19 cellular contexts compared by ENCODE assay signal in genomic region chr1:54363925-54364324, GRCh38. TPM values are rescaled to one million over a fixed set of nuclear protein-coding genes. Genes with fewer than 3 reads are reported as not detected.
A peak's percentile ranks its signal among the peaks of the same experiment; 100 is the strongest.
DNase-seq lines count a peak whose midpoint lies in the region; ATAC-seq and TF ChIP-seq lines count a peak whose summit lies in the region.
"Had no signal": no experiment of that assay in that cellular context is flagged by ENCODE, and none has a peak within 500 bp of the region (broad histone marks: within the 10 kb centered on the region; RNA-seq: fewer than 3 reads in every experiment).

No MANE protein-coding gene starts in this region.

- H3K36me3 Mint-ChIP-seq in GM23338 (ENCODE audit: low read depth) (peaks cover 3% of the 10 kb centered on the region; the same call in 1 of the 3 replicates), memory B cell (peaks cover 4% of the 10 kb centered on the region)
- H3K36me3 Mint-ChIP-seq in activated T-helper 17 cell treated with anti-CD3 and anti-CD28 coated beads, Interleukin-2, amount 50 U/mL, for 72 hours (ENCODE audit: low read depth), result no peaks in the 10 kb centered on the region
- H3K36me3 Mint-ChIP-seq in stimulated activated effector memory CD8-positive, alpha-beta T cell treated with anti-CD3 and anti-CD28 coated beads, Interleukin-12 subunit alpha, Interleukin-12 subunit beta, amount 100 ng/mL, for 72 hours, result peaks cover 11% of the 10 kb centered on the region

- H3K27ac Mint-ChIP-seq in GM23338 (peak overlapping the region; percentile 64; the same call in 1 of the 2 replicates), memory B cell (peak overlapping the region; percentile 9)
- H3K27ac Mint-ChIP-seq in activated T-helper 17 cell treated with anti-CD3 and anti-CD28 coated beads, Interleukin-2, amount 50 U/mL, for 72 hours, result peak overlapping the region; percentile 58
- peak overlapping the region; percentile 63 for H3K27ac Mint-ChIP-seq in stimulated activated effector memory CD8-positive, alpha-beta T cell treated with anti-CD3 and anti-CD28 coated beads, Interleukin-12 subunit alpha, Interleukin-12 subunit beta, amount 100 ng/mL, for 72 hours

- H3K4me3 ChIP-seq in GM23338, result 0 out of 2 replicates have a peak overlapping the region, but pooled peaks have one; percentile 31
- H3K4me3 ChIP-seq: SJCRH30 had no signal

- H3K4me2 ChIP-seq in GM23338, result peak overlapping the region; percentile 57

- H3K79me2 ChIP-seq in GM23338 (replicated peaks; ENCODE audit: insufficient read depth), result peaks cover 100% of the 10 kb centered on the region

- H2AFZ ChIP-seq in GM23338, result no peak overlapping the region

- peaks cover 48% of the 10 kb centered on the region for H4K20me1 ChIP-seq in GM23338 (replicated peaks; ENCODE audit: insufficient read depth)

- DNase-seq in GM23338 (ENCODE audit: low spot score), result no peak
- DNase-seq in memory B cell (ENCODE audit: low spot score in 2 of 2), result no peak
- no peak for DNase-seq in stimulated activated effector memory CD8-positive, alpha-beta T cell treated with anti-CD3 and anti-CD28 coated beads, Interleukin-12 subunit alpha, Interleukin-12 subunit beta, amount 100 ng/mL, for 72 hours (ENCODE audit: low spot score in 2 of 2)
- DNase-seq in NCI-H1105 treated with DMSO at 0.1 percent for 48 hours (lab: John Stamatoyannopoulos, UW), result no peak
- no peak for DNase-seq in D341Med (ENCODE audit: low spot score)
- DNase-seq in NCI-H446 treated with DMSO at 0.1 percent for 48 hours (lab: John Stamatoyannopoulos, UW), result no peak
- DNase-seq: ACHN; AML-193; Calu3; CD4-positive, CD25-positive, alpha-beta regulatory T cell; H7; NCI-H1105; NCI-H1930; NCI-H2171; NCI-H748 treated with DMSO at 0.1 percent for 48 hours; PC-3; SJCRH30 had no signal

- H3K27me3 Mint-ChIP-seq in GM23338 (ENCODE audit: insufficient read depth, low read depth, poor library complexity) (peaks cover 19% of the 10 kb centered on the region), memory B cell (no peaks in the 10 kb centered on the region)
- H3K27me3 Mint-ChIP-seq in activated T-helper 17 cell treated with anti-CD3 and anti-CD28 coated beads, Interleukin-2, amount 50 U/mL, for 72 hours, result no peaks in the 10 kb centered on the region
- H3K27me3 Mint-ChIP-seq: CD4-positive, CD25-positive, alpha-beta regulatory T cell had no signal

- TF ChIP-seq CTCF in GM23338 (conservative IDR thresholded peaks at IDR 0.05; ENCODE audit: low read depth in 2 of 2), result no peak

- no peaks in the 10 kb centered on the region for H3K36me3 ChIP-seq in GM23338 (ENCODE audit: insufficient read depth)
- H3K36me3 ChIP-seq: SJCRH30 had no signal

- H3K4me3 Mint-ChIP-seq in GM23338 (peak overlapping the region; percentile 16; the same call in 1 of the 3 replicates), memory B cell (no peak overlapping the region)
- H3K4me3 Mint-ChIP-seq in activated T-helper 17 cell treated with anti-CD3 and anti-CD28 coated beads, Interleukin-2, amount 50 U/mL, for 72 hours, result no peak overlapping the region
- no peak overlapping the region for H3K4me3 Mint-ChIP-seq in stimulated activated effector memory CD8-positive, alpha-beta T cell treated with anti-CD3 and anti-CD28 coated beads, Interleukin-12 subunit alpha, Interleukin-12 subunit beta, amount 100 ng/mL, for 72 hours
- H3K4me3 Mint-ChIP-seq: CD4-positive, CD25-positive, alpha-beta regulatory T cell had no signal

- peaks cover 9% of the 10 kb centered on the region; the same call in 1 of the 2 replicates for H3F3A ChIP-seq in GM23338 (replicated peaks; ENCODE audit: low read depth)

- H3K4me1 Mint-ChIP-seq in GM23338 (peaks cover 81% of the 10 kb centered on the region), memory B cell (peaks cover 34% of the 10 kb centered on the region)
- peaks cover 30% of the 10 kb centered on the region for H3K4me1 Mint-ChIP-seq in activated T-helper 17 cell treated with anti-CD3 and anti-CD28 coated beads, Interleukin-2, amount 50 U/mL, for 72 hours
- H3K4me1 Mint-ChIP-seq in stimulated activated effector memory CD8-positive, alpha-beta T cell treated with anti-CD3 and anti-CD28 coated beads, Interleukin-12 subunit alpha, Interleukin-12 subunit beta, amount 100 ng/mL, for 72 hours, result peaks cover 76% of the 10 kb centered on the region

- no peak for ATAC-seq in GM23338
- ATAC-seq in activated T-helper 17 cell treated with anti-CD3 and anti-CD28 coated beads, Interleukin-2, amount 50 U/mL, for 72 hours (replicated peaks), result no peak
- ATAC-seq in memory B cell (ENCODE audit: low read depth), result peak; percentile 32
- ATAC-seq in stimulated activated effector memory CD8-positive, alpha-beta T cell treated with anti-CD3 and anti-CD28 coated beads, Interleukin-12 subunit alpha, Interleukin-12 subunit beta, amount 100 ng/mL, for 72 hours, result no peak
- ATAC-seq: PC-3 had no signal

- 0 out of 2 replicates have a peak overlapping the region, but pooled peaks have one; percentile 62 for H3K27ac ChIP-seq in GM23338 (ENCODE audit: low read depth)
- H3K27ac ChIP-seq: RWPE1, SJCRH30 had no signal

- no peaks in the 10 kb centered on the region for H3K9me2 ChIP-seq in GM23338 (ENCODE audit: insufficient read depth)

- H3K9me3 Mint-ChIP-seq in GM23338 (no peaks in the 10 kb centered on the region), memory B cell (no peaks in the 10 kb centered on the region)
- no peaks in the 10 kb centered on the region for H3K9me3 Mint-ChIP-seq in activated T-helper 17 cell treated with anti-CD3 and anti-CD28 coated beads, Interleukin-2, amount 50 U/mL, for 72 hours
- H3K9me3 Mint-ChIP-seq in stimulated activated effector memory CD8-positive, alpha-beta T cell treated with anti-CD3 and anti-CD28 coated beads, Interleukin-12 subunit alpha, Interleukin-12 subunit beta, amount 100 ng/mL, for 72 hours, result no peaks in the 10 kb centered on the region
- H3K9me3 Mint-ChIP-seq: CD4-positive, CD25-positive, alpha-beta regulatory T cell had no signal

- H3K4me1 ChIP-seq in GM23338 (ENCODE audit: insufficient read depth), result peaks cover 83% of the 10 kb centered on the region

- no peaks in the 10 kb centered on the region for H3K27me3 ChIP-seq in GM23338 (ENCODE audit: insufficient read depth)
- H3K27me3 ChIP-seq: SJCRH30 had no signal

TF ChIP-seq in GM23338, 12 proteins besides CTCF, POLR2A, EP300 and RAD21 (continues in another document):
- TF ChIP-seq POLR2AphosphoS5 (IDR thresholded peaks at IDR 0.05; ENCODE audit: low read depth) (no peak), ZNF114 (CRISPR knock-in tag; IDR thresholded peaks at IDR 0.05) (no peak), CREB1 (CRISPR knock-in tag; IDR thresholded peaks at IDR 0.05; ENCODE audit: low read depth) (no peak), REST (IDR thresholded peaks at IDR 0.05; ENCODE audit: unreplicated experiment) (no peak)

RNA-seq across cellular contexts. Expression of gene SSBP3, which starts 42.3 kb away (rescaled TPM):
- total RNA-seq in GM23338 (2014; rRNA removed; shearing (Covaris generic)), result 47.4 and 59.5 TPM in 2 replicates
- polyA plus RNA-seq in GM23338 (2016; fragmentation: Nextera tagmentation; extraction: Ambion mirVana), result 68.6 and 82.3 TPM in 2 replicates
- total RNA-seq in activated T-helper 17 cell treated with anti-CD3 and anti-CD28 coated beads, Interleukin-2, amount 50 U/mL, for 72 hours, result 10 to 100 TPM; 40.3 to 56.3 TPM

Comparison
In these comparisons a context has a peak if more than half of its experiments do, and no peak if none do; other contexts are left out.
1. H3K27ac Mint-ChIP-seq: peak in every context shown above with its lines; median percentile 64 in GM23338; 63 in stimulated activated effector memory CD8-positive, alpha-beta T cell treated with anti-CD3 and anti-CD28 coated beads, Interleukin-12 subunit alpha, Interleukin-12 subunit beta, amount 100 ng/mL, for 72 hours; 58 in activated T-helper 17 cell treated with anti-CD3 and anti-CD28 coated beads, Interleukin-2, amount 50 U/mL, for 72 hours; 9 in memory B cell.